ENCODE assay signal across 1 cellular context in genomic region chr17:48693178-48693577, GRCh38.
TF ChIP-seq lines count a peak whose summit lies in the region.

No MANE protein-coding gene starts in this region.

TF ChIP-seq in A549, 52 proteins besides CTCF, POLR2A, EP300 and RAD21 (continued from another document):
- TF ChIP-seq NR3C1 (IDR thresholded peaks at IDR 0.05), result no peak
- TF ChIP-seq ZC3H11A (IDR thresholded peaks at IDR 0.05), result no peak
